In genomic region chr4:94833394-94833793, GRCh38 we compare ENCODE assay signal across 2 cellular contexts.
TF ChIP-seq lines count a peak whose summit lies in the region.

No MANE protein-coding gene starts in this region.

TF ChIP-seq in IMR-90, 13 proteins besides CTCF, POLR2A, EP300 and RAD21 (continued from another document):
- TF ChIP-seq ELK1 (IDR thresholded peaks at IDR 0.05; ENCODE audit: borderline replicate concordance, low read depth, low read length) (no peak), MAZ (IDR thresholded peaks at IDR 0.05; ENCODE audit: borderline replicate concordance, low read depth, low read length) (no peak), USF2 (IDR thresholded peaks at IDR 0.05; ENCODE audit: low read depth, low read length) (no peak), BHLHE40 (IDR thresholded peaks at IDR 0.05; ENCODE audit: low read depth, low read length) (no peak), MAFK (IDR thresholded peaks at IDR 0.05; ENCODE audit: low read depth, low read length) (no peak)

TF ChIP-seq in HepG2, 621 proteins besides CTCF, POLR2A, EP300 and RAD21 (continued from another document):
- TF ChIP-seq CREB3 (CRISPR knock-in tag; IDR thresholded peaks at IDR 0.05) = no peak
- TF ChIP-seq, protein P1, sequence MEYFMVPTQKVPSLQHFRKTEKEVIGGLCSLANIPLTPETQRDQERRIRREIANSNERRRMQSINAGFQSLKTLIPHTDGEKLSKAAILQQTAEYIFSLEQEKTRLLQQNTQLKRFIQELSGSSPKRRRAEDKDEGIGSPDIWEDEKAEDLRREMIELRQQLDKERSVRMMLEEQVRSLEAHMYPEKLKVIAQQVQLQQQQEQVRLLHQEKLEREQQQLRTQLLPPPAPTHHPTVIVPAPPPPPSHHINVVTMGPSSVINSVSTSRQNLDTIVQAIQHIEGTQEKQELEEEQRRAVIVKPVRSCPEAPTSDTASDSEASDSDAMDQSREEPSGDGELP (IDR thresholded peaks at IDR 0.05; ENCODE audit: borderline replicate concordance, low read depth) = no peak
- no peak for TF ChIP-seq PATZ1 (CRISPR knock-in tag; IDR thresholded peaks at IDR 0.05)
- no peak for TF ChIP-seq SKI (IDR thresholded peaks at IDR 0.05; ENCODE audit: partially characterized antibody)
- no peak for TF ChIP-seq NFIC (IDR thresholded peaks at IDR 0.05; ENCODE audit: low read length)
- TF ChIP-seq ZNF652 (CRISPR knock-in tag; IDR thresholded peaks at IDR 0.05; ENCODE audit: borderline replicate concordance, low read depth) = no peak
- no peak for TF ChIP-seq ZNF782 (CRISPR knock-in tag; IDR thresholded peaks at IDR 0.05; ENCODE audit: borderline replicate concordance)
TF ChIP-seq in HepG2: peak in this region for 0.
